In genomic region chr2:109423556-109424359, GRCh38 we compare ENCODE assay signal across 23 cellular contexts.
A peak's percentile ranks its signal among the peaks of the same experiment; 100 is the strongest.
DNase-seq lines count a peak whose midpoint lies in the region; ATAC-seq, FAIRE-seq and TF ChIP-seq lines count a peak whose summit lies in the region.
"Had no signal": no experiment of that assay in that cellular context is flagged by ENCODE, and none has a peak within 500 bp of the region (broad histone marks: within the 10 kb centered on the region; RNA-seq: fewer than 3 reads in every experiment).

No MANE protein-coding gene starts in this region.

- TF ChIP-seq RAD21 in GM12878 (IDR thresholded peaks at IDR 0.05; ENCODE audit: insufficient read depth, low read depth, low read length) = no peak

- no peaks in the 10 kb centered on the region for H4K20me1 ChIP-seq in GM12878 (ENCODE audit: control insufficient read depth, insufficient read depth)

- H3K27ac ChIP-seq in GM12878 (ENCODE audit: control insufficient read depth, insufficient read depth) (no peak overlapping the region), small intestine (ENCODE audit: low read depth in 1 of 2, low read length in 1 of 2) (no peak overlapping the region)
- H3K27ac ChIP-seq: breast epithelium, PC-9, tibial artery had no signal

- H3K9ac ChIP-seq in GM12878 (ENCODE audit: control insufficient read depth, insufficient read depth, low read length) = no peak overlapping the region

- SMC1A ChIA-PET in GM12878 (lab: Charles Lee; ENCODE audit: uncharacterized antibody, unreplicated experiment) = interaction anchor here (1.0 kb wide), 1 partner anchor 87 kb away, joined by 3 read pairs; no protein-coding TSS in a partner anchor

- H3K9me3 ChIP-seq in GM12878 (replicated peaks; ENCODE audit: control insufficient read depth, insufficient read depth, low read length) (no peaks in the 10 kb centered on the region), small intestine (ENCODE audit: control insufficient read depth, low read depth) (no peaks in the 10 kb centered on the region)
- H3K9me3 ChIP-seq: breast epithelium, HAP-1, MG63, tibial artery had no signal

- no peak overlapping the region for H3K4me2 ChIP-seq in GM12878 (ENCODE audit: control insufficient read depth, insufficient read depth)
- H3K4me2 ChIP-seq: PC-9 had no signal

- TF ChIP-seq CTCF in GM12878 (IDR thresholded peaks at IDR 0.05 in 2 of 3, conservative IDR thresholded peaks at IDR 0.05 in 1 of 3; ENCODE audit: control insufficient read depth in 2 of 3, extremely low read depth in 1 of 3, insufficient read depth in 1 of 3, low read depth in 3 of 3, low read length in 3 of 3) = no peak

- intact Hi-C loops in GM12878 (cut with micrococcal nuclease; ENCODE audit: unreplicated experiment) (no loop called here), left colon (cut with DNase I, micrococcal nuclease) (no loop called here)

- DNase-seq in HK-2 (ENCODE audit: unreplicated experiment) = peak; percentile 13
- DNase-seq in GM12878 (ENCODE audit: low read depth, low spot score) = no peak
- no peak for DNase-seq in left colon
- DNase-seq in small intestine = peak; percentile 49
- no peak for DNase-seq in HuH-7 (ENCODE audit: low spot score)
- DNase-seq in MV-4-11 (lab: John Stamatoyannopoulos, UW) = no peak
- DNase-seq: activated CD4-positive, CD25-positive, alpha-beta regulatory T cell treated with anti-CD3 and anti-CD28 coated beads, Interleukin-2, amount 50 U/mL, for 72 hours; activated CD8-positive, alpha-beta memory T cell treated with anti-CD3 and anti-CD28 coated beads for 24 hours; activated naive CD8-positive, alpha-beta T cell treated with anti-CD3 and anti-CD28 coated beads, Interleukin-2, amount 10 ng/mL, durations not matched to agents 7 days and 5 days; activated T-cell treated with anti-CD3 and anti-CD28 coated beads, Interleukin-2, amount 50 U/mL, for 72 hours; foreskin fibroblast; hypothalamus; MG63; NCI-H345; PC-9; retina; stimulated activated naive B cell treated with anti-CD40 and anti-IgM and Interleukin-4, amounts not matched to agents 10 μg/mL and 1 μg/mL and 100 μg/mL, for 72 hours; T-helper 9 cell; tibial artery had no signal

- no peaks in the 10 kb centered on the region for H3K79me2 ChIP-seq in GM12878 (ENCODE audit: control insufficient read depth, insufficient read depth, low read length)

- no peak for TF ChIP-seq POLR2A in GM12878 (IDR thresholded peaks at IDR 0.05; ENCODE audit: low read depth, low read length)

- RAD21 ChIA-PET in GM12878 (lab: Charles Lee; ENCODE audit: unreplicated experiment) = no interaction called here

- POLR2A ChIA-PET in GM12878 (lab: Charles Lee) = no interaction called here

- WGBS in GM12878 (ENCODE audit: insufficient coverage, insufficient replicate concordance, low lambda C conversion rate, missing lambda C conversion rate) = 60% methylated on average over 22 of the region's 22 CpGs
- WGBS in small intestine, 3 donors = 50 to 79% (median 67%) methylated on average over 22 of the region's 22 CpGs

- H3K36me3 ChIP-seq in GM12878 (ENCODE audit: control insufficient read depth in 2 of 2, insufficient read depth in 2 of 2, low read length in 1 of 2) = no peaks in the 10 kb centered on the region
- H3K36me3 ChIP-seq in small intestine (ENCODE audit: control insufficient read depth in 2 of 2, insufficient read depth in 2 of 2, low read length in 2 of 2) = no peaks in the 10 kb centered on the region
- H3K36me3 ChIP-seq: breast epithelium, HAP-1, MG63 had no signal

- BruUV-seq in GM12878 (replicated peaks; lab: Mats Ljungman, UMichigan) = no TSS peak

- H3K27me3 ChIP-seq in GM12878 (replicated peaks in 1 of 2; ENCODE audit: control insufficient read depth in 2 of 2, insufficient read depth in 2 of 2, low read length in 1 of 2) = no peaks in the 10 kb centered on the region
- no peaks in the 10 kb centered on the region for H3K27me3 ChIP-seq in small intestine (ENCODE audit: control insufficient read depth in 2 of 2, insufficient read depth in 2 of 2, low read length in 2 of 2)
- H3K27me3 ChIP-seq: breast epithelium, MG63, tibial artery had no signal

- H3K4me1 ChIP-seq in GM12878 (ENCODE audit: control insufficient read depth, insufficient read depth, low read length) (no peaks in the 10 kb centered on the region), small intestine (ENCODE audit: control insufficient read depth in 2 of 2, insufficient read depth in 1 of 2, low read depth in 1 of 2, low read length in 1 of 2) (no peaks in the 10 kb centered on the region)
- H3K4me1 ChIP-seq: breast epithelium, HAP-1 had no signal

- CTCF ChIA-PET in GM12878 (lab: Yijun Ruan, JAX) = interaction anchor here (1.8 kb wide), 1 partner anchor 87 kb away, joined by 4 read pairs; no protein-coding TSS in a partner anchor

- no peak for TF ChIP-seq EP300 in GM12878 (IDR thresholded peaks at IDR 0.05; ENCODE audit: borderline replicate concordance in 1 of 2, control insufficient read depth in 1 of 2, low read depth in 2 of 2, low read length in 2 of 2)

- in situ Hi-C loops in GM12878 (cut with MboI) = no loop called here

- FAIRE-seq in GM12878 (lab: Jason Lieb, UNC) (no peak), small intestine (lab: Jason Lieb, UNC) (no peak)

- H2AFZ ChIP-seq in GM12878 (ENCODE audit: control insufficient read depth, low read depth, low read length) = no peak overlapping the region
- H2AFZ ChIP-seq: PC-9 had no signal

- ATAC-seq in GM12878 (peak; percentile 57), left colon (peak; percentile 49), GM18909 (IDR thresholded peaks at IDR 0.05; ENCODE audit: poor library complexity, unreplicated experiment) (no peak), GM18867 (IDR thresholded peaks at IDR 0.05; ENCODE audit: unreplicated experiment) (no peak)
- ATAC-seq: activated T-cell treated with anti-CD3 and anti-CD28 coated beads, Interleukin-2, amount 50 U/mL, for 72 hours had no signal

- H3K4me3 ChIP-seq in GM12878 = no peak overlapping the region
- H3K4me3 ChIP-seq in small intestine (ENCODE audit: low read depth in 1 of 2, low read length in 2 of 2) = no peak overlapping the region
- H3K4me3 ChIP-seq: breast epithelium, HAP-1, MG63, PC-9, tibial artery had no signal

TF ChIP-seq in GM12878, 131 proteins besides CTCF, POLR2A, EP300 and RAD21:
- TF ChIP-seq IRF4 (IDR thresholded peaks at IDR 0.05; ENCODE audit: low read depth, low read length) (no peak), WRNIP1 (IDR thresholded peaks at IDR 0.05; ENCODE audit: borderline replicate concordance, low read depth, low read length) (no peak), CHD1 (IDR thresholded peaks at IDR 0.05; ENCODE audit: low read depth, low read length) (no peak), MTA2 (IDR thresholded peaks at IDR 0.05; ENCODE audit: low read depth) (no peak), RAD51 (IDR thresholded peaks at IDR 0.05) (no peak), STAT3 (IDR thresholded peaks at IDR 0.05; ENCODE audit: low read depth, low read length) (no peak), BCL11A (IDR thresholded peaks at IDR 0.05; ENCODE audit: low read depth, low read length) (no peak), TARDBP (IDR thresholded peaks at IDR 0.05; ENCODE audit: borderline replicate concordance) (no peak), RB1 (IDR thresholded peaks at IDR 0.05; ENCODE audit: borderline replicate concordance) (no peak)
- TF ChIP-seq, protein P1, sequence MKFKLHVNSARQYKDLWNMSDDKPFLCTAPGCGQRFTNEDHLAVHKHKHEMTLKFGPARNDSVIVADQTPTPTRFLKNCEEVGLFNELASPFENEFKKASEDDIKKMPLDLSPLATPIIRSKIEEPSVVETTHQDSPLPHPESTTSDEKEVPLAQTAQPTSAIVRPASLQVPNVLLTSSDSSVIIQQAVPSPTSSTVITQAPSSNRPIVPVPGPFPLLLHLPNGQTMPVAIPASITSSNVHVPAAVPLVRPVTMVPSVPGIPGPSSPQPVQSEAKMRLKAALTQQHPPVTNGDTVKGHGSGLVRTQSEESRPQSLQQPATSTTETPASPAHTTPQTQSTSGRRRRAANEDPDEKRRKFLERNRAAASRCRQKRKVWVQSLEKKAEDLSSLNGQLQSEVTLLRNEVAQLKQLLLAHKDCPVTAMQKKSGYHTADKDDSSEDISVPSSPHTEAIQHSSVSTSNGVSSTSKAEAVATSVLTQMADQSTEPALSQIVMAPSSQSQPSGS (IDR thresholded peaks at IDR 0.05; ENCODE audit: low read length) = no peak

Comparison
In these comparisons a context has a peak if more than half of its experiments do, and no peak if none do; other contexts are left out.
1. DNase-seq: peak in HK-2 (single experiment) and small intestine (single experiment); none in GM12878 (single experiment), left colon (0 of 2), HuH-7 (single experiment) and MV-4-11 (single experiment).
2. ATAC-seq: peak in GM12878 (single experiment) and left colon (single experiment); none in GM18909 (single experiment) and GM18867 (single experiment).